Comparison of ENCODE assay signal across 8 cellular contexts in the genomic region with DNA sequence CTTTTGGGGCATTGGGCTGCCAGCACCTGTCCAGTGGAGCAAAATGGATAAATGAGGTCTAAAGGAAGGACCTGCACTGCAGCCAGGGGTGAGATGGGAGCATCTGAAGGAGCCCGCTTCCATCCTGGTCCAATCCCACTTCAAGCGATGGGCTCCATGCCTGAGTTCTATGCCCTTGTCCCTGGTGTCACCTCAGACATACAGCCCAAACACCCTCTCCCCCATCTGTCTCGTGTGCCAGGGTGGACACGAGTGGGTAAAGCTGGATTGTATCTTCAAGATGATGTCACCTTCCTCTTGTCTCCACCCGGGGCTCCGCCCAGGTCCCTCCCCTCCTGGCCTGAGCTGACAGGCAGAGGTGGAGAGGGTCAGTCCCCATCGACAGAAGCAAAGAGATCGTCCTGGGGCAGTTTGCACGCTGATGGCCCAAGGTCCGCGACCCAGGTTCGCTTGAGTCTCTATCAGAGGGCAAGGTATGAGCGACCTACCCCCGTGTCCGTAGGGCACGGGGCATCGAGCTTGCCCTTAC. TPM values are rescaled to one million over a fixed set of nuclear protein-coding genes. Genes with fewer than 3 reads are reported as not detected.
DNase-seq lines count a peak whose midpoint lies in the region; ATAC-seq and TF ChIP-seq lines count a peak whose summit lies in the region.

No MANE protein-coding gene starts in this region.

- H3K56ac ChIP-seq in mesendoderm (ENCODE audit: low read length): peak overlapping the region; percentile 97

- POLR2A ChIA-PET in WTC11 (lab: Charles Lee): interaction anchor here (0.9 to 2.2 kb wide), 4 partner anchors 11 to 76 kb away, joined by 4 to 13 read pairs (median 6); a partner anchor contains a TSS

- DNase-seq in CD1c-positive myeloid dendritic cell (ENCODE audit: extremely low spot score): peak; percentile 59
- peak; percentile 61 for DNase-seq in WTC11 (ENCODE audit: low spot score)
- peak in 2 of 3 experiments; percentile 25 to 41 for DNase-seq in effector memory CD8-positive, alpha-beta T cell
- DNase-seq in mesendoderm: peak; percentile 77
- peak; percentile 78 to 84 for DNase-seq in thyroid gland

- H4K8ac ChIP-seq in mesendoderm (ENCODE audit: low read depth, low read length): no peak overlapping the region

- no peak overlapping the region for H3K4ac ChIP-seq in mesendoderm (ENCODE audit: low read depth, low read length)

- peaks cover 16% of the 10 kb centered on the region for H3K36me3 Mint-ChIP-seq in WTC11
- peaks cover 45% of the 10 kb centered on the region for H3K36me3 Mint-ChIP-seq in effector memory CD8-positive, alpha-beta T cell (ENCODE audit: insufficient read depth)

- H3K36me3 ChIP-seq in mesendoderm (ENCODE audit: control insufficient read depth, insufficient read depth, low read length): peaks cover 10% of the 10 kb centered on the region
- H3K36me3 ChIP-seq in thyroid gland: no peaks in the 10 kb centered on the region

- H3K9me3 Mint-ChIP-seq in WTC11: no peaks in the 10 kb centered on the region
- H3K9me3 Mint-ChIP-seq in effector memory CD8-positive, alpha-beta T cell: no peaks in the 10 kb centered on the region

- H2BK5ac ChIP-seq in mesendoderm (ENCODE audit: low read length): no peak overlapping the region

- peak overlapping the region; percentile 100 for H3K4me2 ChIP-seq in mesendoderm (ENCODE audit: low read length)

- no peaks in the 10 kb centered on the region for H3K27me3 Mint-ChIP-seq in WTC11 (ENCODE audit: low read depth)
- H3K27me3 Mint-ChIP-seq in effector memory CD8-positive, alpha-beta T cell: no peaks in the 10 kb centered on the region

- no peak overlapping the region for H2BK15ac ChIP-seq in mesendoderm (replicated peaks; ENCODE audit: low read depth)

- no peak for TF ChIP-seq CTCF in WTC11 (IDR thresholded peaks at IDR 0.05)
- TF ChIP-seq CTCF in thyroid gland (IDR thresholded peaks at IDR 0.05): no peak

- peak overlapping the region; percentile 93 for H3K9ac ChIP-seq in mesendoderm (ENCODE audit: low read length)

- ATAC-seq in GM19328 (IDR thresholded peaks at IDR 0.05; ENCODE audit: unreplicated experiment) (peak; percentile 8), HG03565 (IDR thresholded peaks at IDR 0.05; ENCODE audit: unreplicated experiment) (peak; percentile 16), WTC11 (peak; percentile 5), HG02763 (IDR thresholded peaks at IDR 0.05; ENCODE audit: unreplicated experiment) (no peak)
- peak; percentile 6 for ATAC-seq in effector memory CD8-positive, alpha-beta T cell (replicated peaks)

- no CpG with 5 or more reads among the region's 17 CpGs for WGBS in mesendoderm (ENCODE audit: extremely low coverage, insufficient coverage, low lambda C conversion rate)
- 10 to 19% methylated on average over 15 of the region's 17 CpGs for WGBS in thyroid gland, 2 donors

- intact Hi-C loops in thyroid gland (cut with DNase I): loop anchor here (2.0 to 5.0 kb wide), 3 partner anchors 51 to 169 kb away; a partner anchor contains a TSS

- H3K4me3 Mint-ChIP-seq in WTC11: peak overlapping the region; percentile 88
- peak overlapping the region; percentile 81 to 93 for H3K4me3 Mint-ChIP-seq in effector memory CD8-positive, alpha-beta T cell

- peak overlapping the region; percentile 12 for H2AK5ac ChIP-seq in mesendoderm (ENCODE audit: low read length)

- no peak overlapping the region for H4K5ac ChIP-seq in mesendoderm (ENCODE audit: low read length)

- peak overlapping the region; percentile 83 for H3K27ac Mint-ChIP-seq in WTC11
- H3K27ac Mint-ChIP-seq in effector memory CD8-positive, alpha-beta T cell: peak overlapping the region; percentile 89 to 95

- H3K79me2 ChIP-seq in mesendoderm (ENCODE audit: control insufficient read depth, insufficient read depth, low read length): no peaks in the 10 kb centered on the region

- CTCF ChIA-PET in WTC11 (lab: Charles Lee): interaction anchor here (0.6 to 3.5 kb wide), 12 partner anchors 11 to 214 kb away, joined by 3 to 51 read pairs (median 8); a partner anchor contains a TSS

- H3K4me1 ChIP-seq in mesendoderm (ENCODE audit: control insufficient read depth, low read depth, low read length): peaks cover 2% of the 10 kb centered on the region
- H3K4me1 ChIP-seq in thyroid gland: peaks cover 5 to 24% of the 10 kb centered on the region in 2 donors

- H3K23ac ChIP-seq in mesendoderm (ENCODE audit: low read length): peak overlapping the region; percentile 80

- peak overlapping the region; percentile 9 for H3K27ac ChIP-seq in mesendoderm (ENCODE audit: low read depth, low read length)
- H3K27ac ChIP-seq in thyroid gland: peak overlapping the region; percentile 83 to 94 (median 92)

- H3K4me3 ChIP-seq in mesendoderm (ENCODE audit: low read length): peak overlapping the region; percentile 80
- H3K4me3 ChIP-seq in thyroid gland (replicated peaks in 1 of 3): peak overlapping the region; percentile 23 to 83 (median 66)

- peaks cover 2% of the 10 kb centered on the region for H3K79me1 ChIP-seq in mesendoderm (ENCODE audit: low read length)

- H2BK120ac ChIP-seq in mesendoderm (ENCODE audit: low read depth, low read length): no peak overlapping the region

- H3K18ac ChIP-seq in mesendoderm (ENCODE audit: low read length): no peak overlapping the region

- no peak for TF ChIP-seq POLR2A in thyroid gland (IDR thresholded peaks at IDR 0.05)

- H3K27me3 ChIP-seq in mesendoderm (ENCODE audit: insufficient read depth, low read length, poor library complexity) (no peaks in the 10 kb centered on the region), thyroid gland (no peaks in the 10 kb centered on the region)

- H3K4me1 Mint-ChIP-seq in WTC11: peaks cover 34% of the 10 kb centered on the region
- H3K4me1 Mint-ChIP-seq in effector memory CD8-positive, alpha-beta T cell (ENCODE audit: low read depth in 2 of 2): peaks cover 23 to 28% of the 10 kb centered on the region in 2 donors

- H3K9me3 ChIP-seq in thyroid gland: no peaks in the 10 kb centered on the region

TF ChIP-seq in WTC11, 78 proteins besides CTCF, POLR2A, EP300 and RAD21:
- TF ChIP-seq, protein P1, sequence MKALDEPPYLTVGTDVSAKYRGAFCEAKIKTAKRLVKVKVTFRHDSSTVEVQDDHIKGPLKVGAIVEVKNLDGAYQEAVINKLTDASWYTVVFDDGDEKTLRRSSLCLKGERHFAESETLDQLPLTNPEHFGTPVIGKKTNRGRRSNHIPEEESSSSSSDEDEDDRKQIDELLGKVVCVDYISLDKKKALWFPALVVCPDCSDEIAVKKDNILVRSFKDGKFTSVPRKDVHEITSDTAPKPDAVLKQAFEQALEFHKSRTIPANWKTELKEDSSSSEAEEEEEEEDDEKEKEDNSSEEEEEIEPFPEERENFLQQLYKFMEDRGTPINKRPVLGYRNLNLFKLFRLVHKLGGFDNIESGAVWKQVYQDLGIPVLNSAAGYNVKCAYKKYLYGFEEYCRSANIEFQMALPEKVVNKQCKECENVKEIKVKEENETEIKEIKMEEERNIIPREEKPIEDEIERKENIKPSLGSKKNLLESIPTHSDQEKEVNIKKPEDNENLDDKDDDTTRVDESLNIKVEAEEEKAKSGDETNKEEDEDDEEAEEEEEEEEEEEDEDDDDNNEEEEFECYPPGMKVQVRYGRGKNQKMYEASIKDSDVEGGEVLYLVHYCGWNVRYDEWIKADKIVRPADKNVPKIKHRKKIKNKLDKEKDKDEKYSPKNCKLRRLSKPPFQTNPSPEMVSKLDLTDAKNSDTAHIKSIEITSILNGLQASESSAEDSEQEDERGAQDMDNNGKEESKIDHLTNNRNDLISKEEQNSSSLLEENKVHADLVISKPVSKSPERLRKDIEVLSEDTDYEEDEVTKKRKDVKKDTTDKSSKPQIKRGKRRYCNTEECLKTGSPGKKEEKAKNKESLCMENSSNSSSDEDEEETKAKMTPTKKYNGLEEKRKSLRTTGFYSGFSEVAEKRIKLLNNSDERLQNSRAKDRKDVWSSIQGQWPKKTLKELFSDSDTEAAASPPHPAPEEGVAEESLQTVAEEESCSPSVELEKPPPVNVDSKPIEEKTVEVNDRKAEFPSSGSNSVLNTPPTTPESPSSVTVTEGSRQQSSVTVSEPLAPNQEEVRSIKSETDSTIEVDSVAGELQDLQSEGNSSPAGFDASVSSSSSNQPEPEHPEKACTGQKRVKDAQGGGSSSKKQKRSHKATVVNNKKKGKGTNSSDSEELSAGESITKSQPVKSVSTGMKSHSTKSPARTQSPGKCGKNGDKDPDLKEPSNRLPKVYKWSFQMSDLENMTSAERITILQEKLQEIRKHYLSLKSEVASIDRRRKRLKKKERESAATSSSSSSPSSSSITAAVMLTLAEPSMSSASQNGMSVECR (CRISPR knock-in tag; IDR thresholded peaks at IDR 0.05; ENCODE audit: borderline replicate concordance): peak; percentile 86
- TF ChIP-seq, protein P2, sequence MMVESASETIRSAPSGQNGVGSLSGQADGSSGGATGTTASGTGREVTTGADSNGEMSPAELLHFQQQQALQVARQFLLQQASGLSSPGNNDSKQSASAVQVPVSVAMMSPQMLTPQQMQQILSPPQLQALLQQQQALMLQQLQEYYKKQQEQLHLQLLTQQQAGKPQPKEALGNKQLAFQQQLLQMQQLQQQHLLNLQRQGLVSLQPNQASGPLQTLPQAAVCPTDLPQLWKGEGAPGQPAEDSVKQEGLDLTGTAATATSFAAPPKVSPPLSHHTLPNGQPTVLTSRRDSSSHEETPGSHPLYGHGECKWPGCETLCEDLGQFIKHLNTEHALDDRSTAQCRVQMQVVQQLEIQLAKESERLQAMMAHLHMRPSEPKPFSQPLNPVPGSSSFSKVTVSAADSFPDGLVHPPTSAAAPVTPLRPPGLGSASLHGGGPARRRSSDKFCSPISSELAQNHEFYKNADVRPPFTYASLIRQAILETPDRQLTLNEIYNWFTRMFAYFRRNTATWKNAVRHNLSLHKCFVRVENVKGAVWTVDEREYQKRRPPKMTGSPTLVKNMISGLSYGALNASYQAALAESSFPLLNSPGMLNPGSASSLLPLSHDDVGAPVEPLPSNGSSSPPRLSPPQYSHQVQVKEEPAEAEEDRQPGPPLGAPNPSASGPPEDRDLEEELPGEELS (CRISPR knock-in tag; IDR thresholded peaks at IDR 0.05): no peak

RNA-seq across cellular contexts. Expression of a gene that starts 0.5 kb away (rescaled TPM):
- total RNA-seq in WTC11 (2021) (11.7 to 15.1 TPM (median 14.1 TPM) in 3 replicates), thyroid gland (10 to 100 TPM; 23.4 to 46.2 (median 31.1) TPM)
- 4.7 TPM for polyA plus RNA-seq in mesendoderm (2013, experiment 1 of 2)
- polyA plus RNA-seq in mesendoderm (2013, experiment 2 of 2): 4.6 TPM

RNA-seq across cellular contexts. Expression of a gene that starts 11.6 kb away (rescaled TPM):
- total RNA-seq in WTC11 (2021) (2,446 to 2,677 TPM (median 2,610 TPM) in 3 replicates), thyroid gland (10 to 100 TPM; 33.3 to 48.5 (median 41.9) TPM)
- 3,300 TPM for polyA plus RNA-seq in mesendoderm (2013, experiment 1 of 2)
- polyA plus RNA-seq in mesendoderm (2013, experiment 2 of 2): 3,237 TPM

Comparison
In these comparisons a context has a peak if more than half of its experiments do, and no peak if none do; other contexts are left out.
1. RNA of a gene that starts 11.6 kb away (total RNA-seq): 2,446 to 2,677 TPM in WTC11; 33.3 to 48.5 TPM in thyroid gland; every median in the first group is over 10 times any median in the second.
2. Peak in every context shown above with its lines, with median percentiles within 50 percentile points of each other: DNase-seq.